Comparison of ENCODE assay signal across 19 cellular contexts in the genomic region with DNA sequence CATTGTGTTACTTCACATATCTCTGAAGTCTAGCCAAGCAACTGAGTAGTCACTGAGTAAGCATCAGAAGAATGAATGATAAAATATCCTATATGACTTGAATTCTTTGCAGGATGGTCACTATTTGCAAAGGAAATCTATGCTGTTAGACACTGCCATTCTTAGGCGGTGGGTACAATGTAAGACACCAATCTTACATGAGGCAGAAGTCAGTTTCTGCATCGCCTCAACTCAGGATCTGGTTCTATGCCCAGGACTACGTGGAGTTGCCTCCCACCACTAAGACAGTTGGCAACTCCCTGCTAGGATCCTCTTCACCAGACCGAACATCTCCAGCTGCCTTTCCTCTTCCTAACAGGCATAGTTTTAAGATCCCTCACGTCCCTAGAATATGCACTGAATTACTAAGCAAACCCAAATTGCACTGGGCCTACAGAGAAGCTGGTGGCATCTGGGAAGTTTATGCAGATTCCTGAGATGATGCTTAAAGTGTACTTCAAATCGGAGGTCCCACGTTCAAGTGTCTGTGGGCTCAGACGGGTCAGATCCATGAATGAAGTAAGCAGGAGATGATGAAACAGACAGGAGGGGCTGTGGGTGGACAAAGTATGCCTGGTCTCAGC. TPM values are rescaled to one million over a fixed set of nuclear protein-coding genes. Genes with fewer than 3 reads are reported as not detected.
DNase-seq lines count a peak whose midpoint lies in the region; ATAC-seq and TF ChIP-seq lines count a peak whose summit lies in the region.
"Had no signal": no experiment of that assay in that cellular context is flagged by ENCODE, and none has a peak within 500 bp of the region (broad histone marks: within the 10 kb centered on the region; RNA-seq: fewer than 3 reads in every experiment).

No MANE protein-coding gene starts in this region.

- H2AFZ ChIP-seq in mammary epithelial cell (ENCODE audit: low read depth, low read length) = no peak overlapping the region

- peaks cover 16% of the 10 kb centered on the region for H3K4me1 Mint-ChIP-seq in MCF 10A (ENCODE audit: insufficient read depth, unreplicated experiment)
- H3K4me1 Mint-ChIP-seq in effector memory CD8-positive, alpha-beta T cell (ENCODE audit: low read depth in 2 of 2) = peaks cover 0 to 1% of the 10 kb centered on the region in 2 donors

- H3K4me2 ChIP-seq in mammary epithelial cell (ENCODE audit: insufficient read depth, low read depth, low read length) = no peak overlapping the region
- H3K4me2 ChIP-seq: KMS-11 had no signal

- BruUV-seq in mammary epithelial cell (replicated peaks; lab: Mats Ljungman, UMichigan) (no TSS peak), MCF 10A (replicated peaks; lab: Mats Ljungman, UMichigan) (no TSS peak)

- DNase-seq in mammary epithelial cell (peak; percentile 5), MCF 10A (ENCODE audit: unreplicated experiment) (no peak), amniotic stem cell (lab: John Stamatoyannopoulos, UW) (peak; percentile 55), inferior parietal cortex (ENCODE audit: extremely low spot score) (peak; percentile 45), NCI-H146 (lab: John Stamatoyannopoulos, UW) (no peak), NCI-H1436 treated with DMSO at 0.1 percent for 48 hours (lab: John Stamatoyannopoulos, UW) (no peak), tibial nerve (ENCODE audit: low spot score in 2 of 2) (no peak)
- DNase-seq in effector memory CD8-positive, alpha-beta T cell = no peak
- DNase-seq: 8988T; activated effector memory CD4-positive, alpha-beta T cell treated with anti-CD3 and anti-CD28 coated beads, Interleukin-2, amount 50 U/mL, for 16 hours; GOT3; left ventricle myocardium inferior; naive thymus-derived CD4-positive, alpha-beta T cell; NCI-H1694 treated with DMSO at 0.1 percent for 48 hours; NCI-H510A; OCI-M1; SW 1271; thyroid gland had no signal

- H3K9ac ChIP-seq in mammary epithelial cell (ENCODE audit: insufficient read depth, low read length) = no peak overlapping the region
- H3K9ac ChIP-seq: KMS-11 had no signal

- H3K79me2 ChIP-seq in mammary epithelial cell (ENCODE audit: insufficient read depth, low read length) = no peaks in the 10 kb centered on the region

- H3K4me3 ChIP-seq in mammary epithelial cell (replicated peaks in 1 of 3; ENCODE audit: insufficient read depth in 1 of 3, low read depth in 2 of 3, low read length in 3 of 3) (no peak overlapping the region), tibial nerve (no peak overlapping the region)
- H3K4me3 ChIP-seq: left ventricle myocardium inferior, thyroid gland had no signal

- intact Hi-C loops in mammary epithelial cell (cut with micrococcal nuclease) = loop anchor here (5.0 kb wide), 1 partner anchor 35 kb away; no protein-coding TSS in a partner anchor
- intact Hi-C loops in MCF 10A (cut with micrococcal nuclease) = no loop called here

- CTCF ChIA-PET in mammary epithelial cell (lab: Charles Lee; ENCODE audit: low non-redundant PET) = interaction anchor here (0.6 kb wide), 1 partner anchor 48 kb away, joined by 3 read pairs; no protein-coding TSS in a partner anchor
- CTCF ChIA-PET in MCF 10A (lab: Yijun Ruan, JAX) = interaction anchor here (0.9 to 1.0 kb wide), 2 partner anchors 11 to 14 kb away, joined by 4 read pairs; no protein-coding TSS in a partner anchor

- peaks cover 6% of the 10 kb centered on the region for H3K36me3 Mint-ChIP-seq in MCF 10A (ENCODE audit: insufficient read depth, unreplicated experiment)
- peaks cover 32% of the 10 kb centered on the region for H3K36me3 Mint-ChIP-seq in effector memory CD8-positive, alpha-beta T cell (ENCODE audit: insufficient read depth)

- no peak for ATAC-seq in effector memory CD8-positive, alpha-beta T cell (replicated peaks)
- ATAC-seq: naive thymus-derived CD4-positive, alpha-beta T cell had no signal

- 62% methylated on average over 8 of the region's 8 CpGs for WGBS in mammary epithelial cell (ENCODE audit: low coverage, missing lambda C conversion rate)
- WGBS in tibial nerve, 2 donors = 90 to 98% methylated on average over 8 of the region's 8 CpGs

- H3K36me3 ChIP-seq in mammary epithelial cell (ENCODE audit: insufficient read depth, low read length) = no peaks in the 10 kb centered on the region
- no peaks in the 10 kb centered on the region for H3K36me3 ChIP-seq in tibial nerve
- H3K36me3 ChIP-seq: thyroid gland had no signal

- H3K4me3 Mint-ChIP-seq in MCF 10A (ENCODE audit: unreplicated experiment) = no peak overlapping the region
- no peak overlapping the region for H3K4me3 Mint-ChIP-seq in effector memory CD8-positive, alpha-beta T cell
- H3K4me3 Mint-ChIP-seq: naive thymus-derived CD4-positive, alpha-beta T cell had no signal

- no peaks in the 10 kb centered on the region for H4K20me1 ChIP-seq in mammary epithelial cell (ENCODE audit: insufficient read depth, low read length)

- H3K27ac ChIP-seq in mammary epithelial cell (ENCODE audit: insufficient read depth, low read depth, low read length) (no peak overlapping the region), tibial nerve (no peak overlapping the region)
- H3K27ac ChIP-seq: KMS-11, left ventricle myocardium inferior, thyroid gland had no signal

- POLR2A ChIA-PET in MCF 10A (lab: Yijun Ruan, JAX) = no interaction called here

- H3K27me3 Mint-ChIP-seq in MCF 10A (ENCODE audit: insufficient read depth, unreplicated experiment) = no peaks in the 10 kb centered on the region
- H3K27me3 Mint-ChIP-seq in effector memory CD8-positive, alpha-beta T cell = no peaks in the 10 kb centered on the region
- H3K27me3 Mint-ChIP-seq: naive thymus-derived CD4-positive, alpha-beta T cell had no signal

- no peaks in the 10 kb centered on the region for H3K9me3 Mint-ChIP-seq in MCF 10A (ENCODE audit: unreplicated experiment)
- H3K9me3 Mint-ChIP-seq in effector memory CD8-positive, alpha-beta T cell = no peaks in the 10 kb centered on the region
- H3K9me3 Mint-ChIP-seq: naive thymus-derived CD4-positive, alpha-beta T cell had no signal

- no peak for TF ChIP-seq EP300 in tibial nerve (IDR thresholded peaks at IDR 0.05)

- no peak overlapping the region for H3K27ac Mint-ChIP-seq in MCF 10A (ENCODE audit: low read depth, unreplicated experiment)
- H3K27ac Mint-ChIP-seq in effector memory CD8-positive, alpha-beta T cell = peak overlapping the region in 1 of 2 donors; percentile 32

- no peaks in the 10 kb centered on the region for H3K27me3 ChIP-seq in mammary epithelial cell (ENCODE audit: insufficient read depth, low read length)
- H3K27me3 ChIP-seq in tibial nerve = no peaks in the 10 kb centered on the region
- H3K27me3 ChIP-seq: thyroid gland had no signal

- TF ChIP-seq CTCF in mammary epithelial cell (conservative IDR thresholded peaks at IDR 0.05 in 1 of 2, IDR thresholded peaks at IDR 0.05 in 1 of 2; ENCODE audit: extremely low read depth in 1 of 2, insufficient read depth in 1 of 2, low read depth in 1 of 2, low read length in 2 of 2) = no peak
- TF ChIP-seq CTCF in MCF 10A (IDR thresholded peaks at IDR 0.05; ENCODE audit: unreplicated experiment) = no peak
- no peak for TF ChIP-seq CTCF in tibial nerve (IDR thresholded peaks at IDR 0.05)

- peaks cover 18% of the 10 kb centered on the region for H3K4me1 ChIP-seq in mammary epithelial cell (ENCODE audit: insufficient read depth, low read length)
- H3K4me1 ChIP-seq in tibial nerve = peaks cover 0 to 26% (median 1%) of the 10 kb centered on the region in 4 donors

- in situ Hi-C loops in mammary epithelial cell (cut with MboI; ENCODE audit: low sequenced_read_pairs in 2 of 2) = no loop called here

- dilution Hi-C loops in mammary epithelial cell (cut with HindIII; ENCODE audit: low sequenced_read_pairs) = no loop called here

- H3K9me3 ChIP-seq in mammary epithelial cell (replicated peaks; ENCODE audit: insufficient read depth, low read length) (no peaks in the 10 kb centered on the region), tibial nerve (no peaks in the 10 kb centered on the region)
- H3K9me3 ChIP-seq: left ventricle myocardium inferior, thyroid gland had no signal

- no peak for TF ChIP-seq POLR2A in tibial nerve (IDR thresholded peaks at IDR 0.05)

RNA-seq across cellular contexts. Expression of a gene that starts 45.6 kb away (rescaled TPM):
- 100 to 1,000 TPM in 1 of 2 donors, 10 to 100 TPM in 1; 25.0 to 101 TPM for total RNA-seq in mammary epithelial cell
- 12.4 TPM for polyA plus RNA-seq in mammary epithelial cell
- 28.7 TPM for polyA minus RNA-seq in mammary epithelial cell
- 28.1 and 49.4 TPM in 2 replicates for total RNA-seq in MCF 10A (2022)
- total RNA-seq in tibial nerve = 10 to 100 TPM in 2 of 4 donors, 1 to 10 TPM in 2; 8.7 to 19.0 (median 11.1) TPM

Comparison
In these comparisons a context has a peak if more than half of its experiments do, and no peak if none do; other contexts are left out.
1. DNase-seq: peak in mammary epithelial cell (single experiment), amniotic stem cell (single experiment) and inferior parietal cortex (single experiment); none in MCF 10A (single experiment), NCI-H146 (single experiment), NCI-H1436 treated with DMSO at 0.1 percent for 48 hours (single experiment), tibial nerve (0 of 2) and effector memory CD8-positive, alpha-beta T cell (0 of 3).